ENCODE assay signal across 10 cellular contexts in the genomic region with DNA sequence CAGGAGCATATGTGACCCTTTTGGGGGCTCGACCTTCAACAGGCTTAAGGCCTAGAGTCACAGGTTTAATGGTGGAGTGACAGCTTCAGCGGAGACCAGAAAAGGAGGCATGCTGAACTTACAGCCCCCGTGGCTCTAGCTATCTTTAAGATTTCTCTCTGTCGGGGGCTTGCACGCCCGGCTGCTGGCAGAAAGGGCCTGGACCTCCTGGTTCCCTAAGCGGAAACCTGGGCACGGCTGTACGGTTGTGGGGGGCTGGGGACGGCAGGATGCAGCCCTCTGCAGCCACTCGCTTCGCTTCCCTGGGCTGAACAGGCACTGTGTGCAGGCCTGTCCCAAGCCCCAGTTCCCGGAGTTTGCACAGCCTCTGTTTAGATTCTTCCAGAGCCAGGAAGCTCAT. TPM values are rescaled to one million over a fixed set of nuclear protein-coding genes. Genes with fewer than 3 reads are reported as not detected.
DNase-seq lines count a peak whose midpoint lies in the region; ATAC-seq and TF ChIP-seq lines count a peak whose summit lies in the region.
"Had no signal": no experiment of that assay in that cellular context is flagged by ENCODE, and none has a peak within 500 bp of the region (broad histone marks: within the 10 kb centered on the region; RNA-seq: fewer than 3 reads in every experiment).

No MANE protein-coding gene starts in this region.

- H3K9me2 ChIP-seq in Loucy (replicated peaks; ENCODE audit: low read depth, low read length), result no peaks in the 10 kb centered on the region

- CTCF ChIA-PET in A673 (lab: Charles Lee), result interaction anchor here (0.6 kb wide), 1 partner anchor 160 kb away, joined by 3 read pairs; no protein-coding TSS in a partner anchor

- H3K4me1 ChIP-seq in A673 (ENCODE audit: insufficient read depth, low read length, poor library complexity, severe bottlenecking) (no peaks in the 10 kb centered on the region), Loucy (ENCODE audit: insufficient read depth, low read length, poor library complexity, severe bottlenecking) (no peaks in the 10 kb centered on the region), gastroesophageal sphincter (peaks cover 0 to 20% (median 11%) of the 10 kb centered on the region in 3 donors), ovary (ENCODE audit: insufficient read depth) (peaks cover 5% of the 10 kb centered on the region)

- no TSS peak for BruUV-seq in A673 (replicated peaks; lab: Mats Ljungman, UMichigan)

- no peaks in the 10 kb centered on the region for H3F3A ChIP-seq in Loucy (ENCODE audit: low read depth)

- intact Hi-C loops in A673 (cut with micrococcal nuclease; ENCODE audit: unreplicated experiment), result no loop called here
- intact Hi-C loops in ovary (cut with DNase I), result loop anchor here in 1 of 4 donors (10.0 kb wide), 1 partner anchor 111 kb away; a partner anchor contains a TSS

- H4K20me1 ChIP-seq in Loucy (ENCODE audit: insufficient read depth, low read length, poor library complexity, severe bottlenecking), result no peaks in the 10 kb centered on the region

- ATAC-seq in gastroesophageal sphincter (peak; percentile 1), GM19324 (IDR thresholded peaks at IDR 0.05; ENCODE audit: low FRiP score, unreplicated experiment) (no peak)
- no peak for ATAC-seq in activated CD4-positive, CD25-positive, alpha-beta regulatory T cell treated with anti-CD3 and anti-CD28 coated beads, Interleukin-2, amount 50 U/mL, for 24 hours

- TF ChIP-seq POLR2A in gastroesophageal sphincter (IDR thresholded peaks at IDR 0.05) (no peak), ovary (IDR thresholded peaks at IDR 0.05) (no peak)

- H3K4me3 ChIP-seq in A673 (ENCODE audit: low read depth, low read length, poor library complexity, severe bottlenecking), result peak overlapping the region; percentile 21
- peak overlapping the region; percentile 21 for H3K4me3 ChIP-seq in Loucy (ENCODE audit: low read length, poor library complexity, severe bottlenecking)
- peak overlapping the region; percentile 55 to 73 for H3K4me3 ChIP-seq in gastroesophageal sphincter
- H3K4me3 ChIP-seq in ovary, result peak overlapping the region; percentile 45

- DNase-seq in A673 (ENCODE audit: low spot score) (no peak), ovary (peak in 2 of 5 donors; percentile 33), retina (no peak), NCI-H146 (lab: John Stamatoyannopoulos, UW) (no peak)
- DNase-seq: amniotic stem cell, NCI-H1436 treated with DMSO at 0.1 percent for 48 hours had no signal

- no peaks in the 10 kb centered on the region for H3K79me2 ChIP-seq in Loucy (ENCODE audit: insufficient read depth, low read length)

- POLR2A ChIA-PET in A673 (lab: Charles Lee; ENCODE audit: low non-redundant PET), result no interaction called here

- 32% methylated on average over 6 of the region's 13 CpGs; no CpG with 5 or more reads in 1 of the 2 donors for WGBS in gastroesophageal sphincter (ENCODE audit: low coverage in 1 of 2), 2 donors
- 33 to 38% (median 34%) methylated on average over 13 of the region's 13 CpGs for WGBS in ovary, 3 donors

- H3K36me3 ChIP-seq in A673 (ENCODE audit: insufficient read depth, low read length, poor library complexity, severe bottlenecking) (no peaks in the 10 kb centered on the region), Loucy (ENCODE audit: insufficient read depth, low read length) (no peaks in the 10 kb centered on the region), gastroesophageal sphincter (no peaks in the 10 kb centered on the region), ovary (no peaks in the 10 kb centered on the region)

- no peak for TF ChIP-seq CTCF in A673 (conservative IDR thresholded peaks at IDR 0.05; ENCODE audit: low read depth, low read length)
- no peak for TF ChIP-seq CTCF in Loucy (conservative IDR thresholded peaks at IDR 0.05; ENCODE audit: low read length)
- no peak for TF ChIP-seq CTCF in gastroesophageal sphincter (IDR thresholded peaks at IDR 0.05)
- no peak for TF ChIP-seq CTCF in ovary (IDR thresholded peaks at IDR 0.05)

- no peak overlapping the region for H3K27ac ChIP-seq in A673 (ENCODE audit: low read depth, low read length, poor library complexity, severe bottlenecking)
- peak overlapping the region; percentile 1 to 82 (median 72) for H3K27ac ChIP-seq in gastroesophageal sphincter
- peak overlapping the region; percentile 13 to 72 for H3K27ac ChIP-seq in ovary

- H3K9me3 ChIP-seq in A673 (ENCODE audit: low read depth, low read length, poor library complexity, severe bottlenecking), result no peaks in the 10 kb centered on the region
- no peaks in the 10 kb centered on the region for H3K9me3 ChIP-seq in Loucy (ENCODE audit: insufficient read depth, low read depth, low read length)
- no peaks in the 10 kb centered on the region for H3K9me3 ChIP-seq in gastroesophageal sphincter
- no peaks in the 10 kb centered on the region for H3K9me3 ChIP-seq in ovary

- H3K4me2 ChIP-seq in Loucy (ENCODE audit: low read depth, low read length, poor library complexity, severe bottlenecking), result no peak overlapping the region

- H3K9ac ChIP-seq in Loucy (ENCODE audit: low read depth, low read length, poor library complexity, severe bottlenecking), result no peak overlapping the region

- TF ChIP-seq EP300 in gastroesophageal sphincter (IDR thresholded peaks at IDR 0.05) (no peak), ovary (IDR thresholded peaks at IDR 0.05) (no peak)

- H3K27me3 ChIP-seq in A673 (replicated peaks; ENCODE audit: insufficient read depth, low read depth, low read length, poor library complexity) (peaks cover 12% of the 10 kb centered on the region), Loucy (ENCODE audit: insufficient read depth, low read length, poor library complexity, severe bottlenecking) (peaks cover 22% of the 10 kb centered on the region), gastroesophageal sphincter (peaks cover 32% of the 10 kb centered on the region), ovary (no peaks in the 10 kb centered on the region)

- H2AFZ ChIP-seq in Loucy (ENCODE audit: low read length), result no peak overlapping the region

RNA-seq across cellular contexts. Expression of a gene that starts 0.5 kb away (rescaled TPM):
- 0.17 and 0.68 TPM in 2 replicates for total RNA-seq in A673 (2021)
- total RNA-seq in gastroesophageal sphincter, result 1 to 10 TPM in 1 of 4 donors, under 1 TPM in 3; 0.31 to 1.7 (median 0.66) TPM
- total RNA-seq in ovary, result 1 to 10 TPM in 6 of 7 donors, under 1 TPM in 1; 0.95 to 8.6 (median 4.2) TPM
- polyA plus RNA-seq in ovary, result 1 to 10 TPM; 1.8 to 2.8 TPM
